ENCODE assay signal across 25 cellular contexts in the genomic region with DNA sequence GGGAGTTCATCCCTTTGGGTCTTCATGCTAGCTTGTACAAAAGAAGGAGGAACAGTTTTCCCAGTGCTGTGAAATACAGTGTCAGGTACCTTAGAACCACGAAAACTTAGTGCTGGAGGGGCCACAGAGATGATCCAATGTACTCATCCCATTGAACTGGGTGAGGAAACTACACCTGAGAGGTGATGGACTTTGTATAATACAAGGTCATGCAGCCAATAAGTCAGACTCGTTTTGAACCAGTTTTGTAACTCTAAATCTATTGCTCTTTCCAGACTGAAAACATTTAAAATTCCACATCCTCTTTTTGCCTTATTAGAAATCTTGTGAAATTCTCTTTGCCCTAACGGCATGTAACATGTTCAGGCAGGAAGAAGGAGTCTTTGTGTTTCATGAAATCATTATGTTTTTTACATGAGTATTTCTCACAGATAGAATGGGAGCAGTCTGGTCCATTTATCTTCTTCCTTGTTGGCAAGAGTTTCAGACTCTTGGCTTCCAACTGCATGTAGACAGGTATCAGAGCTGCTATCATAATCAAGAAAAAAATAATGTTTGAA.
"Had no signal": no experiment of that assay in that cellular context is flagged by ENCODE, and none has a peak within 500 bp of the region (broad histone marks: within the 10 kb centered on the region; RNA-seq: fewer than 3 reads in every experiment).

No MANE protein-coding gene starts in this region.

- H3K4me1 ChIP-seq: pancreas, suprapubic skin had no signal

- H3K36me3 ChIP-seq: pancreas, suprapubic skin had no signal

- H3K4me3 ChIP-seq: coronary artery, lung, pancreas, smooth muscle cell, suprapubic skin had no signal

- H3K27ac ChIP-seq: coronary artery, pancreas, suprapubic skin had no signal

- H3K27me3 ChIP-seq: pancreas, suprapubic skin had no signal

- ATAC-seq: left colon; left ventricle myocardium superior; natural killer cell; pancreas; sciatic nerve; stimulated activated naive CD8-positive, alpha-beta T cell treated with anti-CD3 and anti-CD28 coated beads, Interleukin-15, amount 100 ng/mL, for 72 hours had no signal

- DNase-seq: dermis blood vessel endothelial cell; effector memory CD4-positive, alpha-beta T cell; erythroblast; hypothalamus; immature natural killer cell; islet precursor cell; kidney glomerular epithelial cell; left colon; left ventricle myocardium superior; natural killer cell; pancreas; stimulated activated CD4-positive, alpha-beta T cell treated with anti-CD3 and anti-CD28 coated beads, Interleukin-12 subunit alpha, Interleukin-12 subunit beta, amount 100 ng/mL, for 4 hours; stimulated activated CD4-positive, alpha-beta T cell treated with anti-CD3 and anti-CD28 coated beads, Interleukin-1b, Interleukin-23, amount 100 ng/mL, for 48 hours; stimulated activated CD4-positive, alpha-beta T cell treated with anti-CD3 and anti-CD28 coated beads, Interleukin-4, amount 100 ng/mL, for 1 hour; stimulated activated CD8-positive, alpha-beta memory T cell treated with anti-CD3 and anti-CD28 coated beads, Interleukin-4, amount 100 ng/mL, for 48 hours; stimulated activated naive CD4-positive, alpha-beta T cell; stimulated activated naive CD8-positive, alpha-beta T cell treated with anti-CD3 and anti-CD28 coated beads, Interleukin-15, amount 100 ng/mL, for 72 hours; trophoblast cell had no signal

- FAIRE-seq: endothelial cell of umbilical vein, frontal cortex, pancreas had no signal

- H3K9me3 ChIP-seq: pancreas had no signal

- H3K4me2 ChIP-seq: smooth muscle cell had no signal
